Comparison of ENCODE assay signal across 8 cellular contexts in genomic region chr11:14891143-14892035, GRCh38. TPM values are rescaled to one million over a fixed set of nuclear protein-coding genes. Genes with fewer than 3 reads are reported as not detected.
A peak's percentile ranks its signal among the peaks of the same experiment; 100 is the strongest.
DNase-seq lines count a peak whose midpoint lies in the region; ATAC-seq and TF ChIP-seq lines count a peak whose summit lies in the region.

No MANE protein-coding gene starts in this region.

- H3K27me3 ChIP-seq in AG04450 (ENCODE audit: control insufficient read depth, insufficient read depth, low read length): peaks cover 8% of the 10 kb centered on the region

- H3K4me3 ChIP-seq in AG04450 (ENCODE audit: low read depth, low read length) (peak overlapping the region; percentile 85), cardiac fibroblast (replicated peaks in 1 of 2; ENCODE audit: low read depth in 2 of 2, low read length in 2 of 2) (peak overlapping the region; percentile 74 to 79)

- H3K4me1 Mint-ChIP-seq in activated B cell treated with CpG ODN at 0.5 μM for 24 hours: peaks cover 26% of the 10 kb centered on the region

- ATAC-seq in GM18873 (IDR thresholded peaks at IDR 0.05; ENCODE audit: low FRiP score, unreplicated experiment): peak; percentile 48
- ATAC-seq in HG03135 (IDR thresholded peaks at IDR 0.05; ENCODE audit: unreplicated experiment): peak; percentile 56
- peak; percentile 67 for ATAC-seq in activated B cell treated with CpG ODN at 0.5 μM for 24 hours (ENCODE audit: low read depth)

- CTCF ChIA-PET in AG04450 (lab: Charles Lee) (interaction anchor here (0.8 to 4.8 kb wide), 2 partner anchors 15 to 183 kb away, joined by 3 to 37 read pairs; no protein-coding TSS in a partner anchor), activated B cell treated with CpG ODN at 0.5 μM for 24 hours (lab: Charles Lee) (interaction anchor here (0.6 to 4.7 kb wide), 9 partner anchors 11 to 371 kb away, joined by 3 to 73 read pairs (median 3); partner anchors contain the start of gene PSMA1)

- H3K27ac ChIP-seq in AG04450 (ENCODE audit: low read depth, low read length): peak overlapping the region; percentile 57

- DNase-seq in AG04450 (ENCODE audit: low read depth, low spot score) (peak; percentile 69), NCI-H2227 (lab: John Stamatoyannopoulos, UW; ENCODE audit: unreplicated experiment) (peak; percentile 87), activated B cell treated with CpG ODN at 0.5 μM for 24 hours (peak; percentile 91), cardiac fibroblast (ENCODE audit: low read depth in 2 of 2) (peak; percentile 91 to 92), islet precursor cell (peak; percentile 93)
- DNase-seq in stimulated activated CD4-positive, alpha-beta T cell treated with anti-CD3 and anti-CD28 coated beads, Interleukin-12 subunit alpha, Interleukin-12 subunit beta, amount 100 ng/mL, for 24 hours (ENCODE audit: low read depth in 2 of 2): peak; percentile 68 to 75

- H3K36me3 Mint-ChIP-seq in activated B cell treated with CpG ODN at 0.5 μM for 24 hours (ENCODE audit: low read depth): peaks cover 7% of the 10 kb centered on the region

- H3K27me3 Mint-ChIP-seq in activated B cell treated with CpG ODN at 0.5 μM for 24 hours: no peaks in the 10 kb centered on the region

- H3K9me3 ChIP-seq in AG04450 (ENCODE audit: control insufficient read depth, insufficient read depth, low read length): no peaks in the 10 kb centered on the region; the same call in 1 of the 2 replicates

- H3K27ac Mint-ChIP-seq in activated B cell treated with CpG ODN at 0.5 μM for 24 hours: peak overlapping the region; percentile 97

- POLR2A ChIA-PET in AG04450 (lab: Yijun Ruan, JAX) (interaction anchor here (0.8 kb wide), 2 partner anchors 15 to 16 kb away, joined by 3 to 4 read pairs; no protein-coding TSS in a partner anchor), activated B cell treated with CpG ODN at 0.5 μM for 24 hours (lab: Charles Lee) (interaction anchor here (0.7 to 3.4 kb wide), 18 partner anchors 12 to 1428 kb away, joined by 3 to 58 read pairs (median 8); partner anchors contain the start of genes BTBD10, COPB1, FAR1 and PDE3B)

- intact Hi-C loops in activated B cell treated with CpG ODN at 0.5 μM for 24 hours (cut with micrococcal nuclease): loop anchor here (1.0 to 5.0 kb wide), 15 partner anchors 14 to 1847 kb away; partner anchors contain the start of genes BMAL1, BTBD10, C11orf58 and CALCA

- peak overlapping the region; percentile 94 for H3K4me3 Mint-ChIP-seq in activated B cell treated with CpG ODN at 0.5 μM for 24 hours

- H3K9me3 Mint-ChIP-seq in activated B cell treated with CpG ODN at 0.5 μM for 24 hours: no peaks in the 10 kb centered on the region

- TF ChIP-seq CTCF in AG04450 (IDR thresholded peaks at IDR 0.05; ENCODE audit: low read depth, low read length): no peak
- no peak for TF ChIP-seq CTCF in activated B cell treated with CpG ODN at 0.5 μM for 24 hours (IDR thresholded peaks at IDR 0.05)
- no peak for TF ChIP-seq CTCF in cardiac fibroblast (IDR thresholded peaks at IDR 0.05; ENCODE audit: low read depth, low read length)

RNA-seq across cellular contexts. Expression of gene CYP2R1, which starts 0.6 kb away (rescaled TPM):
- polyA plus RNA-seq in AG04450 (2011; rRNA removed): 6.5 and 9.0 TPM in 2 replicates
- 2.9 and 3.6 TPM in 2 replicates for polyA minus RNA-seq in AG04450 (2011; rRNA and poly(A)+ RNA removed)
- total RNA-seq in activated B cell treated with CpG ODN at 0.5 μM for 24 hours: 20.1 and 22.0 TPM in 2 replicates

Comparison
In these comparisons a context has a peak if more than half of its experiments do, and no peak if none do; other contexts are left out.
1. Peak in every context shown above with its lines: DNase-seq, ATAC-seq, H3K4me3 ChIP-seq and H3K27ac ChIP-seq.